Comparison of ENCODE assay signal across 15 cellular contexts in genomic region chr7:121085922-121086321, GRCh38.
DNase-seq lines count a peak whose midpoint lies in the region; ATAC-seq, FAIRE-seq and TF ChIP-seq lines count a peak whose summit lies in the region.
"Had no signal": no experiment of that assay in that cellular context is flagged by ENCODE, and none has a peak within 500 bp of the region (broad histone marks: within the 10 kb centered on the region; RNA-seq: fewer than 3 reads in every experiment).

No MANE protein-coding gene starts in this region.

- H3K9ac ChIP-seq in kidney (ENCODE audit: low read length in 2 of 2): no peak overlapping the region
- H3K9ac ChIP-seq: neural progenitor cell had no signal

- H3K27ac ChIP-seq in SJCRH30 (peak overlapping the region; percentile 93), hepatocyte (no peak overlapping the region), kidney (ENCODE audit: low read depth in 2 of 2, low read length in 2 of 2) (no peak overlapping the region)
- H3K27ac ChIP-seq: left lung, neural progenitor cell had no signal

- no peak for ATAC-seq in HG03432 (IDR thresholded peaks at IDR 0.05; ENCODE audit: unreplicated experiment)
- ATAC-seq: left lung, T-cell had no signal

- H3K27me3 ChIP-seq in SJCRH30 (no peaks in the 10 kb centered on the region), hepatocyte (no peaks in the 10 kb centered on the region)
- H3K27me3 ChIP-seq: left lung, neural progenitor cell had no signal

- no peaks in the 10 kb centered on the region for H3K9me2 ChIP-seq in hepatocyte (replicated peaks; ENCODE audit: insufficient read depth)

- no peaks in the 10 kb centered on the region for H3K79me2 ChIP-seq in hepatocyte

- WGBS in hepatocyte (ENCODE audit: low lambda C conversion rate, missing lambda C conversion rate): 65% methylated on average over 3 of the region's 3 CpGs

- no peaks in the 10 kb centered on the region for H3K36me3 ChIP-seq in SJCRH30
- no peaks in the 10 kb centered on the region for H3K36me3 ChIP-seq in hepatocyte (replicated peaks; ENCODE audit: insufficient read depth, low read depth)
- no peaks in the 10 kb centered on the region for H3K36me3 ChIP-seq in kidney (ENCODE audit: control insufficient read depth in 1 of 2, insufficient read depth in 2 of 2, low read length in 2 of 2)
- H3K36me3 ChIP-seq: left lung, neural progenitor cell had no signal

- H4K20me1 ChIP-seq in hepatocyte (ENCODE audit: insufficient read depth, poor library complexity, severe bottlenecking): no peaks in the 10 kb centered on the region

- H3K4me3 ChIP-seq in AG10803 (ENCODE audit: low read length): no peak overlapping the region
- no peak overlapping the region for H3K4me3 ChIP-seq in SJCRH30
- H3K4me3 ChIP-seq in fibroblast of the aortic adventitia (ENCODE audit: low read depth, low read length): no peak overlapping the region
- H3K4me3 ChIP-seq in hepatocyte: no peak overlapping the region
- H3K4me3 ChIP-seq in kidney (ENCODE audit: low read length in 2 of 2): no peak overlapping the region
- H3K4me3 ChIP-seq: left lung, neural progenitor cell had no signal

- no peak for FAIRE-seq in kidney (lab: Jason Lieb, UNC)

- intact Hi-C loops in kidney (cut with DNase I): no loop called here

- H3K9me3 ChIP-seq in SJCRH30 (replicated peaks) (no peaks in the 10 kb centered on the region), hepatocyte (ENCODE audit: low read depth) (no peaks in the 10 kb centered on the region), kidney (ENCODE audit: control insufficient read depth in 1 of 2, low read length in 2 of 2) (no peaks in the 10 kb centered on the region)
- H3K9me3 ChIP-seq: left lung had no signal

- no peak for TF ChIP-seq CTCF in AG10803 (conservative IDR thresholded peaks at IDR 0.05; ENCODE audit: low read length)
- no peak for TF ChIP-seq CTCF in fibroblast of the aortic adventitia (IDR thresholded peaks at IDR 0.05; ENCODE audit: insufficient read depth, low read length)
- TF ChIP-seq CTCF in hepatocyte (IDR thresholded peaks at IDR 0.05; ENCODE audit: poor library complexity): no peak
- no peak for TF ChIP-seq CTCF in kidney (IDR thresholded peaks at IDR 0.05; ENCODE audit: borderline replicate concordance, extremely low read depth, insufficient read depth)

- H2AFZ ChIP-seq in hepatocyte: no peak overlapping the region
- H2AFZ ChIP-seq: neural progenitor cell had no signal

- H3K4me2 ChIP-seq in hepatocyte: no peak overlapping the region
- H3K4me2 ChIP-seq: neural progenitor cell had no signal

- peaks cover 52% of the 10 kb centered on the region for H3K4me1 ChIP-seq in SJCRH30
- no peaks in the 10 kb centered on the region for H3K4me1 ChIP-seq in hepatocyte (ENCODE audit: insufficient read depth)
- peaks cover 0 to 2% of the 10 kb centered on the region in 2 donors for H3K4me1 ChIP-seq in kidney (ENCODE audit: control insufficient read depth in 1 of 2, insufficient read depth in 1 of 2, low read depth in 1 of 2, low read length in 2 of 2)
- H3K4me1 ChIP-seq: left lung, neural progenitor cell had no signal

- DNase-seq in AG10803 (ENCODE audit: low read depth): peak; percentile 64
- DNase-seq in SJCRH30: no peak
- peak; percentile 65 for DNase-seq in fibroblast of the aortic adventitia (ENCODE audit: low read depth)
- DNase-seq in renal cortical epithelial cell (ENCODE audit: low read depth): peak; percentile 36
- no peak for DNase-seq in hepatocyte (ENCODE audit: low spot score)
- no peak for DNase-seq in kidney
- DNase-seq in DMS153 (lab: John Stamatoyannopoulos, UW): no peak
- DNase-seq: activated CD4-positive, alpha-beta T cell treated with anti-CD3 and anti-CD28 coated beads for 1 hour; DMS79; left lung; NCI-H2029 treated with DMSO at 0.1 percent for 48 hours; NK-92 treated with Interleukin-12 subunit alpha and Interleukin-12 subunit beta, amount 100 ng/mL, for 24 hours; T-cell had no signal

Comparison
In these comparisons a context has a peak if more than half of its experiments do, and no peak if none do; other contexts are left out.
1. DNase-seq: peak in AG10803 (single experiment), fibroblast of the aortic adventitia (single experiment) and renal cortical epithelial cell (single experiment); none in SJCRH30 (0 of 2), hepatocyte (single experiment), kidney (single experiment) and DMS153 (single experiment).